In genomic region chr12:116528498-116528897, GRCh38 we compare ENCODE assay signal across 19 cellular contexts. TPM values are rescaled to one million over a fixed set of nuclear protein-coding genes. Genes with fewer than 3 reads are reported as not detected.
DNase-seq lines count a peak whose midpoint lies in the region; ATAC-seq and TF ChIP-seq lines count a peak whose summit lies in the region.
"Had no signal": no experiment of that assay in that cellular context is flagged by ENCODE, and none has a peak within 500 bp of the region (broad histone marks: within the 10 kb centered on the region; RNA-seq: fewer than 3 reads in every experiment).

No MANE protein-coding gene starts in this region.

- no peak overlapping the region for H3K4me3 ChIP-seq in Caco-2 (ENCODE audit: low read depth, low read length)
- no peak overlapping the region for H3K4me3 ChIP-seq in RWPE2 (ENCODE audit: severe bottlenecking)
- no peak overlapping the region for H3K4me3 ChIP-seq in fibroblast of mammary gland (ENCODE audit: control insufficient read depth, low read depth, low read length)
- no peak overlapping the region for H3K4me3 ChIP-seq in rectal smooth muscle tissue (ENCODE audit: low read length)
- H3K4me3 ChIP-seq: BLaER1 treated with 17β-estradiol and CSF1 and Interleukin-3, amounts not matched to agents 10 nM and 100 nM; ovary; stomach had no signal

- H3K9ac ChIP-seq in rectal smooth muscle tissue (ENCODE audit: low read length): no peak overlapping the region
- H3K9ac ChIP-seq: BLaER1 treated with 17β-estradiol and CSF1 and Interleukin-3, amounts not matched to agents 10 nM and 100 nM had no signal

- TF ChIP-seq CTCF in Caco-2 (IDR thresholded peaks at IDR 0.05; ENCODE audit: insufficient read depth in 1 of 2, low read depth in 1 of 2, low read length in 1 of 2, severe bottlenecking in 1 of 2, unreplicated experiment in 1 of 2) (no peak), RWPE2 (IDR thresholded peaks at IDR 0.05; ENCODE audit: poor library complexity, severe bottlenecking) (no peak), fibroblast of mammary gland (conservative IDR thresholded peaks at IDR 0.05; ENCODE audit: control insufficient read depth, insufficient read depth, low read depth, low read length) (no peak)

- H3K4me1 ChIP-seq in Caco-2 (peaks cover 38% of the 10 kb centered on the region), RWPE2 (ENCODE audit: insufficient read depth, poor library complexity, severe bottlenecking) (peaks cover 36% of the 10 kb centered on the region), rectal smooth muscle tissue (ENCODE audit: control insufficient read depth, insufficient read depth, low read length) (peaks cover 20% of the 10 kb centered on the region)

- H3K27ac ChIP-seq in RWPE2 (ENCODE audit: poor library complexity, severe bottlenecking) (peak overlapping the region; percentile 56), rectal smooth muscle tissue (ENCODE audit: low read depth, low read length) (peak overlapping the region; percentile 73)
- H3K27ac ChIP-seq: BLaER1 treated with 17β-estradiol and CSF1 and Interleukin-3, amounts not matched to agents 10 nM and 100 nM had no signal

- BruUV-seq in Caco-2 (replicated peaks; lab: Mats Ljungman, UMichigan): no TSS peak

- CTCF ChIA-PET in Caco-2 (lab: Charles Lee): interaction anchor here (0.6 kb wide), 1 partner anchor 31 kb away, joined by 3 read pairs; the partner anchor contains the start of gene MAP1LC3B2

- POLR2A ChIA-PET in Caco-2 (lab: Charles Lee): no interaction called here

- H3K27ac Mint-ChIP-seq in Caco-2 (ENCODE audit: unreplicated experiment): no peak overlapping the region
- H3K27ac Mint-ChIP-seq: activated CD4-positive, alpha-beta T cell treated with anti-CD3 and anti-CD28 coated beads, Interleukin-2, amount 10 ng/mL, durations not matched to agents 24 days and 14 days; activated naive CD8-positive, alpha-beta T cell treated with anti-CD3 and anti-CD28 coated beads, Interleukin-2, amount 10 ng/mL, durations not matched to agents 7 days and 5 days had no signal

- peaks cover 19% of the 10 kb centered on the region for H3K4me1 Mint-ChIP-seq in Caco-2 (ENCODE audit: low read depth, unreplicated experiment)

- H3K27me3 Mint-ChIP-seq in Caco-2 (ENCODE audit: insufficient read depth, unreplicated experiment): no peaks in the 10 kb centered on the region

- intact Hi-C loops in Caco-2 (cut with micrococcal nuclease; ENCODE audit: unreplicated experiment): no loop called here

- no peaks in the 10 kb centered on the region for H3K9me3 Mint-ChIP-seq in Caco-2 (ENCODE audit: unreplicated experiment)

- no peaks in the 10 kb centered on the region for H3K9me3 ChIP-seq in Caco-2
- no peaks in the 10 kb centered on the region for H3K9me3 ChIP-seq in RWPE2 (ENCODE audit: severe bottlenecking)
- H3K9me3 ChIP-seq: BLaER1 treated with 17β-estradiol and CSF1 and Interleukin-3, amounts not matched to agents 10 nM and 100 nM; ovary; stomach had no signal

- H3K27me3 ChIP-seq in Caco-2 (replicated peaks; ENCODE audit: control insufficient read depth, insufficient read depth, low read length) (no peaks in the 10 kb centered on the region), RWPE2 (ENCODE audit: insufficient read depth, poor library complexity, severe bottlenecking) (no peaks in the 10 kb centered on the region), rectal smooth muscle tissue (ENCODE audit: control insufficient read depth, insufficient read depth, low read length) (no peaks in the 10 kb centered on the region)
- H3K27me3 ChIP-seq: BLaER1 treated with 17β-estradiol and CSF1 and Interleukin-3, amounts not matched to agents 10 nM and 100 nM; ovary; stomach had no signal

- peak overlapping the region; percentile 22 for H3K4me3 Mint-ChIP-seq in Caco-2 (ENCODE audit: unreplicated experiment)
- H3K4me3 Mint-ChIP-seq: activated CD4-positive, alpha-beta T cell treated with anti-CD3 and anti-CD28 coated beads, Interleukin-2, amount 10 ng/mL, durations not matched to agents 24 days and 14 days; activated naive CD8-positive, alpha-beta T cell treated with anti-CD3 and anti-CD28 coated beads, Interleukin-2, amount 10 ng/mL, durations not matched to agents 7 days and 5 days had no signal

- DNase-seq in Caco-2: no peak
- DNase-seq in RWPE2 (ENCODE audit: low spot score): no peak
- peak; percentile 51 for DNase-seq in fibroblast of mammary gland (ENCODE audit: low read depth)
- no peak for DNase-seq in ecto neural progenitor cell (ENCODE audit: low spot score)
- no peak for DNase-seq in stimulated activated CD4-positive, alpha-beta T cell treated with anti-CD3 and anti-CD28 coated beads, Interleukin-4, amount 100 ng/mL, for 1 hour
- no peak for DNase-seq in SKM-1 (lab: John Stamatoyannopoulos, UW; ENCODE audit: unreplicated experiment)
- DNase-seq: activated CD4-positive, alpha-beta T cell treated with anti-CD3 and anti-CD28 coated beads, Interleukin-2, amount 10 ng/mL, durations not matched to agents 24 days and 14 days; activated naive CD8-positive, alpha-beta T cell treated with anti-CD3 and anti-CD28 coated beads, Interleukin-2, amount 10 ng/mL, durations not matched to agents 7 days and 5 days; activated T-cell treated with anti-CD3 and anti-CD28 coated beads, Interleukin-2, amount 50 U/mL, for 1 hour; DMS79 treated with DMSO at 0.1 percent for 48 hours; Kasumi-1; midbrain; NCI-H2081; NCI-H82; stomach had no signal

- H3K36me3 ChIP-seq in Caco-2 (ENCODE audit: control insufficient read depth, insufficient read depth, low read length) (no peaks in the 10 kb centered on the region), RWPE2 (ENCODE audit: low read depth) (no peaks in the 10 kb centered on the region), rectal smooth muscle tissue (ENCODE audit: control insufficient read depth, insufficient read depth, low read length) (no peaks in the 10 kb centered on the region)
- H3K36me3 ChIP-seq: BLaER1 treated with 17β-estradiol and CSF1 and Interleukin-3, amounts not matched to agents 10 nM and 100 nM; ovary; stomach had no signal

- ATAC-seq in RWPE2 (ENCODE audit: low read depth): no peak
- no peak for ATAC-seq in GM21360 (IDR thresholded peaks at IDR 0.05; ENCODE audit: unreplicated experiment)

- no peaks in the 10 kb centered on the region for H3K36me3 Mint-ChIP-seq in Caco-2 (ENCODE audit: insufficient read depth, unreplicated experiment)
- H3K36me3 Mint-ChIP-seq: activated naive CD8-positive, alpha-beta T cell treated with anti-CD3 and anti-CD28 coated beads, Interleukin-2, amount 10 ng/mL, durations not matched to agents 7 days and 5 days had no signal

RNA-seq across cellular contexts. Expression of gene MAP1LC3B2, which starts 30.7 kb away (rescaled TPM):
- 1.8 TPM in 1 of 2 replicates, not detected in the other for total RNA-seq in Caco-2 (2022)
